Comparison of ENCODE assay signal across 8 cellular contexts in the genomic region with DNA sequence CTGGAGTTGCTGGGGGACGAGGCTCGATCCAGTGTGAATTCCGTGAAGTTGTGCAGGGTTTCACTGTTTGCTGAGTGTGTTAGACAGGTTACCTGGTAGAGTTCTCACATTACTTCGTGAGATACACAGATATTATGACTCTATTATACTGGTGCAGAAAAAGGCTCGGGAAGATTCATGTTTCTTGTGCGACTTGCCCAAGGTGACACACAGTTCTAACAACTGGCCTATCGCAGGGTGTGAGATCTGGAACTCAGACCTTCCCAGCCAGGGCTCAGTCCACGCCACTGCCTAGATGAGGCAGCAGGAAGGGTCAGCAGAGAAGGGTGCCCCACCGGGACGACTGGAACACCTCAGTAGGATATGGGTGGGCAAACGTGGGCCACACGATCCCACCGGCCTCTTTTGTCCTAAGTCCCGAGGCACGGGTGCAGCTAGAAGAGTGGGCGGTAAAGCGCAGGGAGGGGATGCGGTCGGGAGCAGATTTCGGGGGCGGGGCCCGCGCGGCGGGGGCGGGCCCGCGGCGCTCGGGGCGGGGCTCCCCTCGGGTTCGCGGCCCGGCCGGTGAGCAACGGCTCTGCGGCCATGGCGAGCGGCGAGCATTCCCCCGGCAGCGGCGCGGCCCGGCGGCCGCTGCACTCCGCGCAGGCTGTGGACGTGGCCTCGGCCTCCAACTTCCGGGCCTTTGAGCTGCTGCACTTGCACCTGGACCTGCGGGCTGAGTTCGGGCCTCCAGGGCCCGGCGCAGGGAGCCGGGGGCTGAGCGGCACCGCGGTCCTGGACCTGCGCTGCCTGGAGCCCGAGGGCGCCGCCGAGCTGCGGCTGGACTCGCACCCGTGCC. TPM values are rescaled to one million over a fixed set of nuclear protein-coding genes. Genes with fewer than 3 reads are reported as not detected.
A peak's percentile ranks its signal among the peaks of the same experiment; 100 is the strongest.
DNase-seq lines count a peak whose midpoint lies in the region; ATAC-seq lines count a peak whose summit lies in the region.

A gene with protein sequence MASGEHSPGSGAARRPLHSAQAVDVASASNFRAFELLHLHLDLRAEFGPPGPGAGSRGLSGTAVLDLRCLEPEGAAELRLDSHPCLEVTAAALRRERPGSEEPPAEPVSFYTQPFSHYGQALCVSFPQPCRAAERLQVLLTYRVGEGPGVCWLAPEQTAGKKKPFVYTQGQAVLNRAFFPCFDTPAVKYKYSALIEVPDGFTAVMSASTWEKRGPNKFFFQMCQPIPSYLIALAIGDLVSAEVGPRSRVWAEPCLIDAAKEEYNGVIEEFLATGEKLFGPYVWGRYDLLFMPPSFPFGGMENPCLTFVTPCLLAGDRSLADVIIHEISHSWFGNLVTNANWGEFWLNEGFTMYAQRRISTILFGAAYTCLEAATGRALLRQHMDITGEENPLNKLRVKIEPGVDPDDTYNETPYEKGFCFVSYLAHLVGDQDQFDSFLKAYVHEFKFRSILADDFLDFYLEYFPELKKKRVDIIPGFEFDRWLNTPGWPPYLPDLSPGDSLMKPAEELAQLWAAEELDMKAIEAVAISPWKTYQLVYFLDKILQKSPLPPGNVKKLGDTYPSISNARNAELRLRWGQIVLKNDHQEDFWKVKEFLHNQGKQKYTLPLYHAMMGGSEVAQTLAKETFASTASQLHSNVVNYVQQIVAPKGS (plus strand): TSS at position 567 of the 841 bp plus-strand sequence. CDS start 19 bp downstream, at position 586.

- intact Hi-C loops in activated CD4-positive, alpha-beta T cell treated with anti-CD3 and anti-CD28 coated beads for 36 hours (cut with DNase I, micrococcal nuclease) = loop anchor here (1.0 to 2.0 kb wide), 4 partner anchors 27 to 178 kb away; a partner anchor contains a TSS

- peak within 1 kb of the TSS; percentile 86 for H3K4me3 Mint-ChIP-seq in activated CD4-positive, alpha-beta T cell treated with anti-CD3 and anti-CD28 coated beads for 36 hours

- H3K27ac Mint-ChIP-seq in activated CD4-positive, alpha-beta T cell treated with anti-CD3 and anti-CD28 coated beads for 36 hours = peak within 1 kb of the TSS; percentile 80

- CTCF ChIA-PET in activated CD4-positive, alpha-beta T cell treated with anti-CD3 and anti-CD28 coated beads for 36 hours (lab: Charles Lee) = interaction anchor here (0.5 to 4.4 kb wide), 5 partner anchors 9 to 798 kb away, joined by 3 to 20 read pairs (median 5); no protein-coding TSS in a partner anchor

- POLR2A ChIA-PET in activated CD4-positive, alpha-beta T cell treated with anti-CD3 and anti-CD28 coated beads for 36 hours (lab: Charles Lee) = interaction anchor here (0.6 kb wide), 1 partner anchor 23 kb away, joined by 4 read pairs; no protein-coding TSS in a partner anchor

- H3K9me3 Mint-ChIP-seq in activated CD4-positive, alpha-beta T cell treated with anti-CD3 and anti-CD28 coated beads for 36 hours (ENCODE audit: low read depth) = no peaks in the 10 kb centered on the region

- peak within 1 kb of the TSS; percentile 72 for H3K27ac ChIP-seq in cingulate gyrus (ENCODE audit: low read depth, low read length)

- peak; percentile 84 for ATAC-seq in HG02678 (IDR thresholded peaks at IDR 0.05; ENCODE audit: unreplicated experiment)
- peak; percentile 78 for ATAC-seq in activated CD4-positive, alpha-beta T cell treated with anti-CD3 and anti-CD28 coated beads for 36 hours

- DNase-seq in NK-92 treated with Interleukin-12 subunit alpha and Interleukin-12 subunit beta, amount 100 ng/mL, for 24 hours (lab: John Stamatoyannopoulos, UW) = peak; percentile 41
- DNase-seq in NK-92 (lab: John Stamatoyannopoulos, UW; ENCODE audit: unreplicated experiment) (no peak), NCI-H146 (lab: John Stamatoyannopoulos, UW) (peak; percentile 60), left kidney (ENCODE audit: low read depth, low spot score) (peak; percentile 87)
- DNase-seq in activated CD4-positive, alpha-beta T cell treated with anti-CD3 and anti-CD28 coated beads for 36 hours = peak; percentile 80
- DNase-seq in stimulated activated CD4-positive, alpha-beta T cell treated with anti-CD3 and anti-CD28 coated beads, Interleukin-2, amount 100 ng/mL, for 24 hours = peak; percentile 75 to 81

- H3K4me1 Mint-ChIP-seq in activated CD4-positive, alpha-beta T cell treated with anti-CD3 and anti-CD28 coated beads for 36 hours = peaks cover 16% of the 10 kb centered on the region

- no peaks in the 10 kb centered on the region for H3K27me3 Mint-ChIP-seq in activated CD4-positive, alpha-beta T cell treated with anti-CD3 and anti-CD28 coated beads for 36 hours

- peaks cover 3% of the 10 kb centered on the region for H3K36me3 Mint-ChIP-seq in activated CD4-positive, alpha-beta T cell treated with anti-CD3 and anti-CD28 coated beads for 36 hours (ENCODE audit: low read depth)

RNA-seq across cellular contexts. Expression of the gene that starts here (rescaled TPM):
- total RNA-seq in activated CD4-positive, alpha-beta T cell treated with anti-CD3 and anti-CD28 coated beads for 36 hours = 10 to 100 TPM; 44.9 to 49.2 TPM
